Comparison of ENCODE assay signal across 9 cellular contexts in genomic region chr14:63891148-63891964, GRCh38. TPM values are rescaled to one million over a fixed set of nuclear protein-coding genes. Genes with fewer than 3 reads are reported as not detected.
A peak's percentile ranks its signal among the peaks of the same experiment; 100 is the strongest.
DNase-seq lines count a peak whose midpoint lies in the region; ATAC-seq and TF ChIP-seq lines count a peak whose summit lies in the region.
"Had no signal": no experiment of that assay in that cellular context is flagged by ENCODE, and none has a peak within 500 bp of the region (broad histone marks: within the 10 kb centered on the region; RNA-seq: fewer than 3 reads in every experiment).

No MANE protein-coding gene starts in this region.

- DNase-seq in H9 (peak; percentile 36), T-helper 17 cell (no peak), right cardiac atrium (peak; percentile 38 to 78 (median 63)), sigmoid colon (no peak), cortex of kidney (lab: John Stamatoyannopoulos, UW) (no peak), hepatic stellate cell (ENCODE audit: low spot score) (no peak), epidermal melanocyte (ENCODE audit: insufficient read length, low spot score) (no peak)
- DNase-seq: MM.1S had no signal

- H3K14ac ChIP-seq in H9 (ENCODE audit: insufficient read depth, low read length) = no peak overlapping the region

- H2BK120ac ChIP-seq in H9 (ENCODE audit: low read depth, low read length, poor library complexity, severe bottlenecking) = no peak overlapping the region

- H4K91ac ChIP-seq in H9 (ENCODE audit: insufficient read length, low read depth, low read length) = no peak overlapping the region

- no peak overlapping the region for H3K56ac ChIP-seq in H9 (ENCODE audit: insufficient read length, low read depth, low read length)

- WGBS in H9 (ENCODE audit: extremely low coverage, insufficient read length, low lambda C conversion rate) = no CpG with 5 or more reads among the region's 10 CpGs
- 24% methylated on average over 10 of the region's 10 CpGs for WGBS in right cardiac atrium
- WGBS in sigmoid colon, 2 donors = 23 to 59% methylated on average over 10 of the region's 10 CpGs

- H3K79me2 ChIP-seq in H9 (ENCODE audit: insufficient read depth, low read length) = peaks cover 1% of the 10 kb centered on the region; the same call in 1 of the 2 replicates

- no peak overlapping the region for H2AFZ ChIP-seq in H9 (ENCODE audit: low read length)

- intact Hi-C loops in right cardiac atrium (cut with DNase I) = no loop called here
- intact Hi-C loops in sigmoid colon (cut with DNase I) = loop anchor here (5.0 kb wide), 1 partner anchor 39 kb away; the partner anchor contains the start of gene SYNE2

- no peaks in the 10 kb centered on the region for H3K36me3 ChIP-seq in sigmoid colon

- H4K5ac ChIP-seq in H9 (ENCODE audit: insufficient read length, low read depth, low read length) = no peak overlapping the region

- H3K27me3 Mint-ChIP-seq in H9 (ENCODE audit: low read depth) (no peaks in the 10 kb centered on the region; the same call in 1 of the 2 replicates), T-helper 17 cell (no peaks in the 10 kb centered on the region)

- no peak overlapping the region for H4K8ac ChIP-seq in H9 (replicated peaks; ENCODE audit: insufficient read length, low read depth, low read length)

- ATAC-seq in T-helper 17 cell (no peak), right cardiac atrium (peak in 1 of 2 donors; percentile 37), GM18519 (IDR thresholded peaks at IDR 0.05; ENCODE audit: low FRiP score, unreplicated experiment) (no peak)

- H3K27ac ChIP-seq in H9 (ENCODE audit: insufficient read length, low read depth, low read length) (peak overlapping the region; percentile 64), right cardiac atrium (ENCODE audit: low read length) (no peak overlapping the region), sigmoid colon (peak overlapping the region in 3 of 4 donors; percentile 38 to 54 (median 54))

- H4K20me1 ChIP-seq in H9 (ENCODE audit: control insufficient read depth, insufficient read depth, insufficient read length) = no peaks in the 10 kb centered on the region

- no peak overlapping the region for H3T11ph ChIP-seq in H9 (ENCODE audit: low read length)

- H3K79me1 ChIP-seq in H9 (ENCODE audit: insufficient read depth, low read depth, low read length, poor library complexity, severe bottlenecking) = peaks cover 2% of the 10 kb centered on the region

- H3K4ac ChIP-seq in H9 (ENCODE audit: low read depth, low read length) = no peak overlapping the region

- peak overlapping the region; percentile 66 for H3K4me2 ChIP-seq in H9 (ENCODE audit: insufficient read depth, insufficient read length, low read length)

- H3K23me2 ChIP-seq in H9 (ENCODE audit: insufficient read length, low read depth, low read length, poor library complexity, severe bottlenecking) = no peaks in the 10 kb centered on the region

- no peak overlapping the region for H3K9ac ChIP-seq in H9 (ENCODE audit: extremely low read depth, insufficient read length, low read length)

- H3K27me3 ChIP-seq in H9 (ENCODE audit: insufficient read depth, low read length) (no peaks in the 10 kb centered on the region), right cardiac atrium (ENCODE audit: control insufficient read depth, insufficient read depth) (no peaks in the 10 kb centered on the region), sigmoid colon (no peaks in the 10 kb centered on the region)

- no peak overlapping the region for H3K23ac ChIP-seq in H9 (ENCODE audit: insufficient read length, low read depth, low read length)

- H3K4me1 ChIP-seq in H9 (ENCODE audit: insufficient read depth, low read length) = peaks cover 9% of the 10 kb centered on the region; the same call in 1 of the 2 replicates
- peaks cover 12% of the 10 kb centered on the region for H3K4me1 ChIP-seq in right cardiac atrium (ENCODE audit: control insufficient read depth, insufficient read depth, low read length)
- peaks cover 0 to 53% (median 46%) of the 10 kb centered on the region in 4 donors for H3K4me1 ChIP-seq in sigmoid colon

- no peak overlapping the region for H2AK5ac ChIP-seq in H9 (ENCODE audit: insufficient read length, low read length)

- no peak for TF ChIP-seq POLR2A in sigmoid colon (IDR thresholded peaks at IDR 0.05)

- H3K4me1 Mint-ChIP-seq in H9 (peaks cover 35 to 43% of the 10 kb centered on the region in 2 experiments), T-helper 17 cell (peaks cover 24% of the 10 kb centered on the region)

- peak overlapping the region; percentile 50 to 66 for H3K4me3 Mint-ChIP-seq in H9
- no peak overlapping the region for H3K4me3 Mint-ChIP-seq in T-helper 17 cell

- H3K4me3 ChIP-seq in right cardiac atrium (ENCODE audit: low read length) (no peak overlapping the region), sigmoid colon (no peak overlapping the region)

- no peak overlapping the region for H2BK12ac ChIP-seq in H9 (ENCODE audit: insufficient read length, low read depth, low read length)

- H3K27ac Mint-ChIP-seq in H9 = peak overlapping the region; percentile 87 to 99 (median 95)
- H3K27ac Mint-ChIP-seq in T-helper 17 cell = peak overlapping the region; percentile 81

- H3K18ac ChIP-seq in H9 (ENCODE audit: insufficient read length, low read depth, low read length) = no peak overlapping the region

- no peak for TF ChIP-seq CTCF in H9 (conservative IDR thresholded peaks at IDR 0.05)
- no peak for TF ChIP-seq CTCF in sigmoid colon (IDR thresholded peaks at IDR 0.05)

- H3K36me3 Mint-ChIP-seq in H9 (ENCODE audit: insufficient read depth in 1 of 3, low read depth in 3 of 3) (peaks cover 0 to 6% (median 3%) of the 10 kb centered on the region in 3 experiments; a peak in 3 of 7 replicates), T-helper 17 cell (ENCODE audit: low read depth) (no peaks in the 10 kb centered on the region)

- H3K9me3 Mint-ChIP-seq in H9 = no peaks in the 10 kb centered on the region

- H2BK5ac ChIP-seq in H9 (ENCODE audit: insufficient read length, low read length) = no peak overlapping the region

- no peak for TF ChIP-seq EP300 in sigmoid colon (IDR thresholded peaks at IDR 0.05)

- H2BK15ac ChIP-seq in H9 (ENCODE audit: low read depth, low read length) = no peak overlapping the region

- no peak overlapping the region for H2BK20ac ChIP-seq in H9 (ENCODE audit: low read depth, low read length, poor library complexity, severe bottlenecking)

- no peaks in the 10 kb centered on the region for H3K9me3 ChIP-seq in H9 (ENCODE audit: control insufficient read depth, low read depth, low read length)
- no peaks in the 10 kb centered on the region for H3K9me3 ChIP-seq in T-helper 17 cell (ENCODE audit: control insufficient read depth, low read length, poor library complexity, severe bottlenecking)
- no peaks in the 10 kb centered on the region for H3K9me3 ChIP-seq in right cardiac atrium (ENCODE audit: control insufficient read depth, low read length)
- H3K9me3 ChIP-seq in sigmoid colon = no peaks in the 10 kb centered on the region

RNA-seq across cellular contexts. Expression of gene SYNE2, which starts 38.6 kb away (rescaled TPM):
- total RNA-seq in H9 (2021) = 36.9 and 43.3 TPM in 2 replicates
- total RNA-seq in T-helper 17 cell = 100 to 1,000 TPM; 206 to 223 TPM
- 100 to 1,000 TPM in 3 of 4 donors, 10 to 100 TPM in 1; 83.7 to 229 (median 157) TPM for total RNA-seq in right cardiac atrium
- polyA plus RNA-seq in right cardiac atrium = 189 TPM
- 10 to 100 TPM; 40.7 to 70.6 (median 56.2) TPM for total RNA-seq in sigmoid colon
- polyA plus RNA-seq in sigmoid colon = 10 to 100 TPM; 25.8 to 66.9 (median 45.1) TPM

Comparison
In these comparisons a context has a peak if more than half of its experiments do, and no peak if none do; other contexts are left out.
1. DNase-seq: peak in H9 (single experiment) and right cardiac atrium (3 of 3); none in T-helper 17 cell (0 of 3), sigmoid colon (single experiment), cortex of kidney (single experiment), hepatic stellate cell (single experiment) and epidermal melanocyte (single experiment).